31 cellular contexts compared by ENCODE assay signal in the genomic region with DNA sequence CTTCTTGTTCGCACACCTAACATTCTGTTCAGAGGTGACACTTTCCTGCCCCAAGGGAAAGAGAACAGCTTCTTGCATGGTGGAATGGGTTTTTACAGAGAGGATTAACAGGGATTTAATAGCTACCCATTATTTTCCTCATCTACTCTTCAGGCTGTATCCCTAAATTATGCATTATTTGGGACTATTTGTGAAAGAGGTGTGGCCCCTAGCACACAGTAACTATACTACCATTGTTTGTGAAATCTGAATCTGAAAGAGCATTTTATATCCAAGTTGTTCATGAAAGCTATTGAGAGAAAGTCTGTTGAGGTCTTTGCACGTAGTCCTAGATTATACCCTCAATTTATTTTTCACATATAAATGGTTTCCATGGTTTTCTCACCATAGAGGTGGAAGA.
DNase-seq lines count a peak whose midpoint lies in the region; ATAC-seq and TF ChIP-seq lines count a peak whose summit lies in the region.
"Had no signal": no experiment of that assay in that cellular context is flagged by ENCODE, and none has a peak within 500 bp of the region (broad histone marks: within the 10 kb centered on the region; RNA-seq: fewer than 3 reads in every experiment).

No MANE protein-coding gene starts in this region.

- TF ChIP-seq CTCF in dorsolateral prefrontal cortex (IDR thresholded peaks at IDR 0.05 in 54 of 56, conservative IDR thresholded peaks at IDR 0.05 in 2 of 56; ENCODE audit: low read depth in 1 of 56, partially characterized antibody in 56 of 56) (no peak), nephron (IDR thresholded peaks at IDR 0.05; ENCODE audit: unreplicated experiment in 3 of 3) (no peak), tibial nerve (IDR thresholded peaks at IDR 0.05) (no peak)

- intact Hi-C loops in dorsolateral prefrontal cortex (cut with DNase I), result no loop called here

- H3K27me3 Mint-ChIP-seq in nephron (ENCODE audit: low read depth), result no peaks in the 10 kb centered on the region
- H3K27me3 Mint-ChIP-seq: B cell; naive B cell; stimulated activated naive CD8-positive, alpha-beta T cell treated with anti-CD3 and anti-CD28 coated beads, Interleukin-15, Interleukin-2, amounts not matched to agents 100 ng/mL and 50 ng/mL, for 24 hours had no signal

- H3K9me3 Mint-ChIP-seq in nephron, result no peaks in the 10 kb centered on the region
- H3K9me3 Mint-ChIP-seq: naive B cell; stimulated activated naive CD8-positive, alpha-beta T cell treated with anti-CD3 and anti-CD28 coated beads, Interleukin-15, Interleukin-2, amounts not matched to agents 100 ng/mL and 50 ng/mL, for 24 hours; T-helper 1 cell treated with Interleukin-12 subunit alpha and Interleukin-12 subunit beta and Interleukin-4 antibody, amounts not matched to agents 30 μg/mL and 1 μg/mL, for 36 hours had no signal

- H3K27ac Mint-ChIP-seq in nephron, result peak overlapping the region in 2 of 3 experiments; percentile 83 to 87
- H3K27ac Mint-ChIP-seq: B cell; stimulated activated naive CD8-positive, alpha-beta T cell treated with anti-CD3 and anti-CD28 coated beads, Interleukin-15, Interleukin-2, amounts not matched to agents 100 ng/mL and 50 ng/mL, for 24 hours; T-helper 1 cell treated with Interleukin-12 subunit alpha and Interleukin-12 subunit beta and Interleukin-4 antibody, amounts not matched to agents 30 μg/mL and 1 μg/mL, for 36 hours had no signal

- ATAC-seq in GM21381 (IDR thresholded peaks at IDR 0.05; ENCODE audit: unreplicated experiment) (no peak), GM18907 (IDR thresholded peaks at IDR 0.05; ENCODE audit: unreplicated experiment) (no peak), GM21447 (IDR thresholded peaks at IDR 0.05; ENCODE audit: unreplicated experiment) (no peak)
- ATAC-seq: heart right ventricle had no signal

- TF ChIP-seq EP300 in tibial nerve (IDR thresholded peaks at IDR 0.05), result no peak

- peaks cover 24% of the 10 kb centered on the region for H3K36me3 Mint-ChIP-seq in nephron (ENCODE audit: low read depth)

- WGBS in tibial nerve, 2 donors, result 68 to 69% methylated on average over 2 of the region's 2 CpGs

- no peaks in the 10 kb centered on the region for H3K9me3 ChIP-seq in tibial nerve
- H3K9me3 ChIP-seq: heart right ventricle, MG63, SK-N-SH, thyroid gland had no signal

- no peak for TF ChIP-seq POLR2A in tibial nerve (IDR thresholded peaks at IDR 0.05)

- H3K27ac ChIP-seq in ACC112 (ENCODE audit: low read depth, low read length) (peak overlapping the region; percentile 94; the same call in 1 of the 2 replicates), dorsolateral prefrontal cortex (peak overlapping the region in 43 of 59 donors; percentile 0 to 82 (median 46)), tibial nerve (peak overlapping the region in 2 of 4 donors; percentile 49 to 69)

- DNase-seq in NCI-H748 (lab: John Stamatoyannopoulos, UW; ENCODE audit: unreplicated experiment), result peak; percentile 38
- no peak for DNase-seq in dorsolateral prefrontal cortex
- DNase-seq in tibial nerve (ENCODE audit: low spot score in 2 of 2), result no peak
- DNase-seq: activated CD4-positive, alpha-beta T cell treated with anti-CD3 and anti-CD28 coated beads for 4 hours; activated gamma-delta T cell; activated T-cell treated with anti-CD3 and anti-CD28 coated beads, Interleukin-2, amount 50 U/mL, for 1 hour; DMS79; effector CD8-positive, alpha-beta T cell; erythroblast; foreskin fibroblast; GDM1; H7; heart right ventricle; KBM-7; MG63; naive B cell; NCI-H1105 treated with DMSO at 0.1 percent for 48 hours; NCI-H2029 treated with DMSO at 0.1 percent for 48 hours; NCI-H2227 treated with DMSO at 0.1 percent for 48 hours; occipital lobe; SK-N-SH; thyroid gland had no signal

- peaks cover 16% of the 10 kb centered on the region for H3K4me1 Mint-ChIP-seq in nephron

- H3K4me1 ChIP-seq in ACC112 (ENCODE audit: control insufficient read depth, insufficient read depth, low read length, unreplicated experiment) (peaks cover 31% of the 10 kb centered on the region), tibial nerve (peaks cover 0 to 88% (median 25%) of the 10 kb centered on the region in 4 donors)

- H3K36me3 ChIP-seq in ACC112 (ENCODE audit: insufficient read depth, low read length) (peaks cover 22% of the 10 kb centered on the region), tibial nerve (peaks cover 0 to 24% (median 0%) of the 10 kb centered on the region in 3 donors)
- H3K36me3 ChIP-seq: thyroid gland had no signal

- H2AFZ ChIP-seq in ACC112 (ENCODE audit: low read length, unreplicated experiment), result no peak overlapping the region

- H3K79me2 ChIP-seq in ACC112 (ENCODE audit: control insufficient read depth, insufficient read depth, low read length, unreplicated experiment), result peaks cover 60% of the 10 kb centered on the region

- H3K4me3 ChIP-seq in ACC112 (ENCODE audit: low read depth, low read length) (no peak overlapping the region), dorsolateral prefrontal cortex (no peak overlapping the region), tibial nerve (no peak overlapping the region)
- H3K4me3 ChIP-seq: heart right ventricle, MG63, skin epidermis, thyroid gland had no signal

- H3K4me3 Mint-ChIP-seq in nephron, result no peak overlapping the region
- H3K4me3 Mint-ChIP-seq: B cell; naive B cell; stimulated activated naive CD8-positive, alpha-beta T cell treated with anti-CD3 and anti-CD28 coated beads, Interleukin-15, Interleukin-2, amounts not matched to agents 100 ng/mL and 50 ng/mL, for 24 hours; T-helper 1 cell treated with Interleukin-12 subunit alpha and Interleukin-12 subunit beta and Interleukin-4 antibody, amounts not matched to agents 30 μg/mL and 1 μg/mL, for 36 hours had no signal

- H3K27me3 ChIP-seq in ACC112 (ENCODE audit: insufficient read depth, low read length) (no peaks in the 10 kb centered on the region), dorsolateral prefrontal cortex (no peaks in the 10 kb centered on the region), tibial nerve (no peaks in the 10 kb centered on the region)
- H3K27me3 ChIP-seq: heart right ventricle, MG63, thyroid gland had no signal
